In the genomic region with DNA sequence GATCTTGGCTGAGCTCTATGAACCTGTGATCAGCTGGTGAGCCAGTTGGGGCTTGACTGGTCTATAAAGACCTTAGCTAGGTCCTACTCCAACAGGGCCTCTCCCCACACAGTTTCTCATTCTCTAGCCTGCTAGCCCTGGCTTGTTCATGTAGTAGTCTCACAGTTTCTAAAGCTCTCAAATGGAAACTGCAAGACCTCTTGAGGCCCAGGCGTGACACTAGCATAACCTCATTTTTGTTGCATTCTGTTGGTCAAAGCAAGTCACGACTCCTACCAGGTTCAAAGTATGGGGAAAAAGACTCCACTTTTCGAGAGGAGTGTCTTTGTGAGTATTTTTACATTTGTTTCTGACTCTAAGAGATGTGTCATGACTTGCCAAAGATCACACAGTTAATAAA, we compare ENCODE assay signal across 1 cellular context.
TF ChIP-seq lines count a peak whose summit lies in the region.

No MANE protein-coding gene starts in this region.

TF ChIP-seq in H1, 55 proteins besides CTCF, POLR2A, EP300 and RAD21 (continued from another document):
- TF ChIP-seq RBBP5 (IDR thresholded peaks at IDR 0.05; ENCODE audit: borderline replicate concordance, low read depth, low read length) (no peak), CREB1 (IDR thresholded peaks at IDR 0.05) (no peak), GABPA (IDR thresholded peaks at IDR 0.05; ENCODE audit: borderline replicate concordance, insufficient read depth, low read length) (no peak), CTBP2 (IDR thresholded peaks at IDR 0.05; ENCODE audit: borderline replicate concordance, insufficient read depth, insufficient read length, low read length) (no peak), KDM4A (IDR thresholded peaks at IDR 0.05; ENCODE audit: low read depth, low read length, severe bottlenecking) (no peak), RXRA (IDR thresholded peaks at IDR 0.05; ENCODE audit: insufficient read depth, low read depth, low read length) (no peak), HDAC6 (IDR thresholded peaks at IDR 0.05; ENCODE audit: low read depth, low read length) (no peak), SP4 (IDR thresholded peaks at IDR 0.05; ENCODE audit: low read length) (no peak), RFX5 (IDR thresholded peaks at IDR 0.05; ENCODE audit: borderline replicate concordance, low read depth, low read length) (no peak), POU5F1 (IDR thresholded peaks at IDR 0.05; ENCODE audit: low read depth, low read length) (no peak), SAP30 (IDR thresholded peaks at IDR 0.05; ENCODE audit: insufficient read depth, insufficient replicate concordance, low read length) (no peak), RNF2 (IDR thresholded peaks at IDR 0.05; ENCODE audit: borderline replicate concordance, low read depth, low read length, missing control alignments, poor library complexity, severe bottlenecking) (no peak), SIN3A (conservative IDR thresholded peaks at IDR 0.05 in 1 of 2, IDR thresholded peaks at IDR 0.05 in 1 of 2; ENCODE audit: low read depth in 1 of 2, low read length in 2 of 2) (no peak), TCF12 (IDR thresholded peaks at IDR 0.05; ENCODE audit: low read depth, low read length) (no peak), CHD1 (IDR thresholded peaks at IDR 0.05; ENCODE audit: low read depth, low read length) (no peak), MAFK (IDR thresholded peaks at IDR 0.05; ENCODE audit: low read depth, low read length) (no peak), JUN (IDR thresholded peaks at IDR 0.05; ENCODE audit: low read depth, low read length) (no peak)
